22 cellular contexts compared by ENCODE assay signal in genomic region chrX:30982467-30982866, GRCh38.
"Had no signal": no experiment of that assay in that cellular context is flagged by ENCODE, and none has a peak within 500 bp of the region (broad histone marks: within the 10 kb centered on the region; RNA-seq: fewer than 3 reads in every experiment).

No MANE protein-coding gene starts in this region.

- DNase-seq: activated CD4-positive, alpha-beta T cell treated with anti-CD3 and anti-CD28 coated beads for 4 hours; activated CD4-positive, alpha-beta T cell treated with anti-CD3 and anti-CD28 coated beads, Interleukin-2, amount 50 U/mL, for 48 hours; activated CD4-positive, CD25-positive, alpha-beta regulatory T cell; activated naive CD4-positive, alpha-beta T cell treated with Interleukin-2 at 50 U/mL for 16 hours; activated naive CD8-positive, alpha-beta T cell treated with anti-CD3 and anti-CD28 coated beads, Interleukin-2, amount 10 ng/mL, durations not matched to agents 7 days and 5 days; activated T-cell treated with anti-CD3 and anti-CD28 coated beads, Interleukin-2, amount 50 U/mL, for 48 hours; amniotic stem cell; colonic mucosa; endodermal cell; esophagus squamous epithelium; gastrocnemius medialis; islet precursor cell; left cardiac atrium; nephron progenitor cell; nucleus accumbens; posterior cingulate gyrus; small intestine; stimulated activated CD4-positive, alpha-beta T cell treated with anti-CD3 and anti-CD28 coated beads, Interleukin-2, amount 100 ng/mL, for 24 hours; stomach; transverse colon had no signal

- H3K4me3 ChIP-seq: breast epithelium, colonic mucosa, esophagus squamous epithelium, gastrocnemius medialis, stomach, suprapubic skin, transverse colon had no signal

- H3K27me3 ChIP-seq: colonic mucosa, esophagus squamous epithelium, stomach, suprapubic skin, transverse colon had no signal

- H3K9me3 ChIP-seq: breast epithelium, colonic mucosa, esophagus squamous epithelium, gastrocnemius medialis, stomach, suprapubic skin, transverse colon had no signal

- H3K36me3 ChIP-seq: breast epithelium, colonic mucosa, esophagus squamous epithelium, gastrocnemius medialis, stomach, suprapubic skin, transverse colon had no signal

- H3K27ac ChIP-seq: breast epithelium, colonic mucosa, esophagus squamous epithelium, gastrocnemius medialis, stomach, suprapubic skin, transverse colon had no signal

- H3K4me1 ChIP-seq: breast epithelium, colonic mucosa, esophagus squamous epithelium, gastrocnemius medialis, stomach, suprapubic skin, transverse colon had no signal
